ENCODE assay signal across 29 cellular contexts in the genomic region with DNA sequence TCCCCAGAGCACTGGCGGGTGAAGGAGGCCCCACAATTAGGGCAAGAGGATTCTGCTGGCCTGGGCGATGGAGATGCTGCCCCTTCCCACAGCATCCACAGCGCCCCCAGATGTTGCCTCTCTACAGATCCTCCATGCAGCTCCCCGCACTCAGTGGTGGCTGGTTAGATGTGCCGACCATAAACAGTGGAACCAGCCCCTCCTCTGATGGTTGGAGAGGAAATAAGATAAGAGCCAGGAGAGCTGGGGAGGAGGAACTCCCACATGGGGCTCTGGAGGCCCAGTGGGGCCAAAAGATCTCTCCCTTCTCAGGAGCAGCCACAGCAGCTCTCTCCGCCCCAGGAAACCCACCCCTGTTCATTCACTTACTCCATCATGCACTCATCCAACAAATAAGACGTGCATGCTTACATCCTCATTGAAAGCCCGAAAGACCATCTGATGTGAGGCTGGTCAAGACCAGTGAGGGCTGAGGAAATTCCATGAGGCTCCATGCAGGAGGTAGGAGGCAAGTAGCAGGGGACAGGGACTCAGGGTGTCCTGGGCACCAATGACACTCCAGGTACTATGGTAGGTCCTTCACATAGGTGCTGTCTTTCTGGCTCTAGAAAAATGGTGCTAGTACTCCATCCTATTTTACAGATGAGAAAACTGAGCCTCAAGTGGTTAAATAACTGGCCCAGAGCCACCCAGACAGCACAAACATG. TPM values are rescaled to one million over a fixed set of nuclear protein-coding genes. Genes with fewer than 3 reads are reported as not detected.
DNase-seq lines count a peak whose midpoint lies in the region; ATAC-seq and TF ChIP-seq lines count a peak whose summit lies in the region.
"Had no signal": no experiment of that assay in that cellular context is flagged by ENCODE, and none has a peak within 500 bp of the region (broad histone marks: within the 10 kb centered on the region; RNA-seq: fewer than 3 reads in every experiment).

No MANE protein-coding gene starts in this region.

- H3K27ac ChIP-seq in left ventricle myocardium inferior (replicated peaks), result peak overlapping the region; percentile 63
- no peak overlapping the region for H3K27ac ChIP-seq in right atrium auricular region
- no peak overlapping the region for H3K27ac ChIP-seq in rectal smooth muscle tissue (ENCODE audit: low read depth, low read length)
- H3K27ac ChIP-seq: left lung, ovary had no signal

- H3K4me1 ChIP-seq in left ventricle myocardium inferior (no peaks in the 10 kb centered on the region), right atrium auricular region (no peaks in the 10 kb centered on the region), Loucy (ENCODE audit: insufficient read depth, low read length, poor library complexity, severe bottlenecking) (peaks cover 68% of the 10 kb centered on the region), rectal smooth muscle tissue (ENCODE audit: control insufficient read depth, insufficient read depth, low read length) (no peaks in the 10 kb centered on the region)
- H3K4me1 ChIP-seq: BE2C, left lung had no signal

- H3K9me3 Mint-ChIP-seq in chondrocyte (ENCODE audit: low read depth), result no peaks in the 10 kb centered on the region
- H3K9me3 Mint-ChIP-seq: activated naive CD8-positive, alpha-beta T cell treated with anti-CD3 and anti-CD28 coated beads, Interleukin-2, amount 50 U/mL, for 24 hours; stimulated activated memory B cell treated with anti-CD40 and anti-IgM and Interleukin-4, amounts not matched to agents 10 μg/mL and 1 μg/mL and 100 μg/mL, for 72 hours had no signal

- H3K4me1 Mint-ChIP-seq in chondrocyte (ENCODE audit: low read depth), result peaks cover 7% of the 10 kb centered on the region
- H3K4me1 Mint-ChIP-seq: stimulated activated memory B cell treated with anti-CD40 and anti-IgM and Interleukin-4, amounts not matched to agents 10 μg/mL and 1 μg/mL and 100 μg/mL, for 72 hours had no signal

- H3K36me3 ChIP-seq in left ventricle myocardium inferior, result peaks cover 33% of the 10 kb centered on the region
- H3K36me3 ChIP-seq in right atrium auricular region, result peaks cover 23% of the 10 kb centered on the region
- H3K36me3 ChIP-seq in Loucy (ENCODE audit: insufficient read depth, low read length), result peaks cover 20% of the 10 kb centered on the region; the same call in 1 of the 2 replicates
- H3K36me3 ChIP-seq in rectal smooth muscle tissue (ENCODE audit: control insufficient read depth, insufficient read depth, low read length), result peaks cover 8% of the 10 kb centered on the region
- H3K36me3 ChIP-seq: ovary had no signal

- H3F3A ChIP-seq in Loucy (ENCODE audit: low read depth), result no peaks in the 10 kb centered on the region

- H3K9ac ChIP-seq in Loucy (ENCODE audit: low read depth, low read length, poor library complexity, severe bottlenecking), result peak overlapping the region; percentile 71
- no peak overlapping the region for H3K9ac ChIP-seq in rectal smooth muscle tissue (ENCODE audit: low read length)

- H3K4me3 Mint-ChIP-seq in chondrocyte (ENCODE audit: unreplicated experiment), result no peak overlapping the region
- H3K4me3 Mint-ChIP-seq: activated naive CD8-positive, alpha-beta T cell treated with anti-CD3 and anti-CD28 coated beads, Interleukin-2, amount 50 U/mL, for 24 hours; stimulated activated memory B cell treated with anti-CD40 and anti-IgM and Interleukin-4, amounts not matched to agents 10 μg/mL and 1 μg/mL and 100 μg/mL, for 72 hours had no signal

- DNase-seq in left ventricle myocardium inferior (no peak), right atrium auricular region (ENCODE audit: low spot score) (no peak), chondrocyte (ENCODE audit: low spot score) (peak; percentile 41), HEK293T (ENCODE audit: extremely low spot score) (no peak)
- DNase-seq in stimulated activated CD4-positive, alpha-beta T cell treated with anti-CD3 and anti-CD28 coated beads, Interleukin-4, amount 100 ng/mL, for 24 hours, result no peak
- DNase-seq: ACHN; activated CD4-positive, CD25-positive, alpha-beta regulatory T cell treated with anti-CD3 and anti-CD28 coated beads, Interleukin-2, amount 50 U/mL, for 72 hours; activated naive CD8-positive, alpha-beta T cell treated with anti-CD3 and anti-CD28 coated beads, Interleukin-2, amount 50 U/mL, for 24 hours; activated T-cell treated with anti-CD3 and anti-CD28 coated beads for 4 hours; BE2C; Calu3; DND-41; left lung; NCI-H1417; NCI-H2029 treated with DMSO at 0.1 percent for 48 hours; NCI-H526; ovary; SIG-M5; stimulated activated CD4-positive, alpha-beta T cell treated with anti-CD3 and anti-CD28 coated beads, Interleukin-4, amount 100 ng/mL, for 4 hours; SW 1271 had no signal

- H3K9me2 ChIP-seq in Loucy (replicated peaks; ENCODE audit: low read depth, low read length), result no peaks in the 10 kb centered on the region

- H2AFZ ChIP-seq in Loucy (ENCODE audit: low read length), result no peak overlapping the region

- no peak overlapping the region for H3K27ac Mint-ChIP-seq in chondrocyte (ENCODE audit: unreplicated experiment)
- H3K27ac Mint-ChIP-seq: activated naive CD8-positive, alpha-beta T cell treated with anti-CD3 and anti-CD28 coated beads, Interleukin-2, amount 50 U/mL, for 24 hours; stimulated activated memory B cell treated with anti-CD40 and anti-IgM and Interleukin-4, amounts not matched to agents 10 μg/mL and 1 μg/mL and 100 μg/mL, for 72 hours had no signal

- H3K36me3 Mint-ChIP-seq in chondrocyte (ENCODE audit: low read depth), result peaks cover 20% of the 10 kb centered on the region

- H3K9me3 ChIP-seq in left ventricle myocardium inferior (replicated peaks), result no peaks in the 10 kb centered on the region
- H3K9me3 ChIP-seq in right atrium auricular region, result no peaks in the 10 kb centered on the region
- H3K9me3 ChIP-seq in Loucy (ENCODE audit: insufficient read depth, low read depth, low read length), result no peaks in the 10 kb centered on the region
- H3K9me3 ChIP-seq: BE2C, left lung, ovary had no signal

- H4K20me1 ChIP-seq in Loucy (ENCODE audit: insufficient read depth, low read length, poor library complexity, severe bottlenecking), result no peaks in the 10 kb centered on the region

- TF ChIP-seq CTCF in left ventricle myocardium inferior (IDR thresholded peaks at IDR 0.05; ENCODE audit: borderline replicate concordance), result no peak
- no peak for TF ChIP-seq CTCF in right atrium auricular region (IDR thresholded peaks at IDR 0.05)
- peak; percentile 54 for TF ChIP-seq CTCF in Loucy (conservative IDR thresholded peaks at IDR 0.05; ENCODE audit: low read length)
- TF ChIP-seq CTCF in chondrocyte (IDR thresholded peaks at IDR 0.05), result no peak

- peaks cover 61% of the 10 kb centered on the region for H3K79me2 ChIP-seq in Loucy (ENCODE audit: insufficient read depth, low read length)

- peaks cover 2% of the 10 kb centered on the region for H3K27me3 Mint-ChIP-seq in chondrocyte (ENCODE audit: low read depth)
- H3K27me3 Mint-ChIP-seq: activated naive CD8-positive, alpha-beta T cell treated with anti-CD3 and anti-CD28 coated beads, Interleukin-2, amount 50 U/mL, for 24 hours; stimulated activated memory B cell treated with anti-CD40 and anti-IgM and Interleukin-4, amounts not matched to agents 10 μg/mL and 1 μg/mL and 100 μg/mL, for 72 hours had no signal

- no peak for ATAC-seq in GM21447 (IDR thresholded peaks at IDR 0.05; ENCODE audit: unreplicated experiment)
- ATAC-seq: activated naive CD8-positive, alpha-beta T cell treated with anti-CD3 and anti-CD28 coated beads, Interleukin-2, amount 50 U/mL, for 24 hours; GM12878; left lung; sciatic nerve; stimulated activated memory B cell treated with anti-CD40 and anti-IgM and Interleukin-4, amounts not matched to agents 10 μg/mL and 1 μg/mL and 100 μg/mL, for 72 hours had no signal

- H3K4me3 ChIP-seq in left ventricle myocardium inferior (peak overlapping the region; percentile 51), right atrium auricular region (no peak overlapping the region), Loucy (ENCODE audit: low read length, poor library complexity, severe bottlenecking) (peak overlapping the region; percentile 72), rectal smooth muscle tissue (ENCODE audit: low read length) (peak overlapping the region; percentile 5)
- H3K4me3 ChIP-seq: GM12878, left lung, ovary had no signal

- POLR2A ChIA-PET in HEK293T (lab: Yijun Ruan, JAX), result no interaction called here

- H3K27me3 ChIP-seq in left ventricle myocardium inferior (ENCODE audit: low read depth) (peaks cover 13% of the 10 kb centered on the region), right atrium auricular region (no peaks in the 10 kb centered on the region), Loucy (ENCODE audit: insufficient read depth, low read length, poor library complexity, severe bottlenecking) (no peaks in the 10 kb centered on the region), rectal smooth muscle tissue (ENCODE audit: control insufficient read depth, insufficient read depth, low read length) (no peaks in the 10 kb centered on the region)
- H3K27me3 ChIP-seq: BE2C, ovary had no signal

- intact Hi-C loops in left ventricle myocardium inferior (cut with micrococcal nuclease), result no loop called here

- H3K4me2 ChIP-seq in Loucy (ENCODE audit: low read depth, low read length, poor library complexity, severe bottlenecking), result peak overlapping the region; percentile 89

- CTCF ChIA-PET in HEK293T (lab: Yijun Ruan, JAX), result no interaction called here

TF ChIP-seq in HEK293T, 16 proteins besides CTCF, POLR2A, EP300 and RAD21 (continues in another document):
- TF ChIP-seq ARNT (IDR thresholded peaks at IDR 0.05) (no peak), ZNF384 (IDR thresholded peaks at IDR 0.05) (no peak), FOXK2 (IDR thresholded peaks at IDR 0.05) (no peak)
- TF ChIP-seq, protein P1, sequence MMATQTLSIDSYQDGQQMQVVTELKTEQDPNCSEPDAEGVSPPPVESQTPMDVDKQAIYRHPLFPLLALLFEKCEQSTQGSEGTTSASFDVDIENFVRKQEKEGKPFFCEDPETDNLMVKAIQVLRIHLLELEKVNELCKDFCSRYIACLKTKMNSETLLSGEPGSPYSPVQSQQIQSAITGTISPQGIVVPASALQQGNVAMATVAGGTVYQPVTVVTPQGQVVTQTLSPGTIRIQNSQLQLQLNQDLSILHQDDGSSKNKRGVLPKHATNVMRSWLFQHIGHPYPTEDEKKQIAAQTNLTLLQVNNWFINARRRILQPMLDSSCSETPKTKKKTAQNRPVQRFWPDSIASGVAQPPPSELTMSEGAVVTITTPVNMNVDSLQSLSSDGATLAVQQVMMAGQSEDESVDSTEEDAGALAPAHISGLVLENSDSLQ (IDR thresholded peaks at IDR 0.05), result no peak

RNA-seq across cellular contexts. Expression of a gene that starts 1.5 kb away (rescaled TPM):
- total RNA-seq in left ventricle myocardium inferior, result 2.3 TPM
- total RNA-seq in right atrium auricular region, result 1 to 10 TPM in 1 of 2 donors, not detected in 1; 1.3 TPM
- 0.12 TPM in 1 of 3 replicates, not detected in the others for total RNA-seq in chondrocyte
- total RNA-seq: dermis microvascular lymphatic vessel endothelial cell, H1 had no signal

RNA-seq across cellular contexts. Expression of a gene that starts 12.4 kb away (rescaled TPM):
- 9.3 TPM for total RNA-seq in left ventricle myocardium inferior
- total RNA-seq in right atrium auricular region, result 10 to 100 TPM in 1 of 2 donors, 1 to 10 TPM in 1; 9.1 to 10.2 TPM
- 16.6 to 18.6 TPM (median 17.7 TPM) in 3 replicates for total RNA-seq in chondrocyte

RNA-seq across cellular contexts. Expression of a gene that starts 13.0 kb away (rescaled TPM):
- total RNA-seq in left ventricle myocardium inferior (not detected), right atrium auricular region (not detected), chondrocyte (0.40 to 0.49 TPM in 2 of 3 replicates, not detected in the other)
- total RNA-seq: Calu3, dermis microvascular lymphatic vessel endothelial cell, GM12878, H1, left lung, ovary, ureter had no signal

RNA-seq across cellular contexts. Expression of a gene that starts 52.1 kb away (rescaled TPM):
- total RNA-seq in left ventricle myocardium inferior, result 36.5 TPM
- 10 to 100 TPM; 20.3 to 46.2 TPM for total RNA-seq in right atrium auricular region
- total RNA-seq in chondrocyte, result 48.4 to 51.3 TPM (median 48.6 TPM) in 3 replicates

RNA-seq across cellular contexts. Expression of a gene that starts 59.7 kb away (rescaled TPM):
- total RNA-seq in left ventricle myocardium inferior (86.7 TPM), right atrium auricular region (100 to 1,000 TPM; 119 to 124 TPM), chondrocyte (97.0 to 124 TPM (median 104 TPM) in 3 replicates)

Comparison
In these comparisons a context has a peak if more than half of its experiments do, and no peak if none do; other contexts are left out.
1. H3K4me3 ChIP-seq: peak in left ventricle myocardium inferior (single experiment), Loucy (single experiment) and rectal smooth muscle tissue (single experiment); none in right atrium auricular region (0 of 2).